14 cellular contexts compared by ENCODE assay signal in genomic region chr3:182644800-182645433, GRCh38.
DNase-seq lines count a peak whose midpoint lies in the region; ATAC-seq, FAIRE-seq and TF ChIP-seq lines count a peak whose summit lies in the region.
"Had no signal": no experiment of that assay in that cellular context is flagged by ENCODE, and none has a peak within 500 bp of the region (broad histone marks: within the 10 kb centered on the region; RNA-seq: fewer than 3 reads in every experiment).

No MANE protein-coding gene starts in this region.

- in situ Hi-C loops in mammary epithelial cell (cut with MboI; ENCODE audit: low sequenced_read_pairs in 2 of 2), result no loop called here

- BruUV-seq in mammary epithelial cell (replicated peaks; lab: Mats Ljungman, UMichigan) (no TSS peak), MCF 10A (replicated peaks; lab: Mats Ljungman, UMichigan) (no TSS peak)

- H3K27me3 ChIP-seq in mammary epithelial cell (ENCODE audit: insufficient read depth, low read length) (no peaks in the 10 kb centered on the region), esophagus (ENCODE audit: control insufficient read depth in 1 of 2, insufficient read depth in 2 of 2, low read length in 2 of 2) (no peaks in the 10 kb centered on the region), small intestine (ENCODE audit: control insufficient read depth in 2 of 2, insufficient read depth in 2 of 2, low read length in 2 of 2) (peaks cover 0 to 3% of the 10 kb centered on the region in 2 donors)
- H3K27me3 ChIP-seq: SJSA1 had no signal

- no peak overlapping the region for H3K9ac ChIP-seq in mammary epithelial cell (ENCODE audit: insufficient read depth, low read length)

- H3K27ac Mint-ChIP-seq in MCF 10A (ENCODE audit: low read depth, unreplicated experiment), result no peak overlapping the region
- no peak overlapping the region for H3K27ac Mint-ChIP-seq in stimulated activated naive B cell treated with anti-CD40 and anti-IgM and Interleukin-4, amounts not matched to agents 10 μg/mL and 1 μg/mL and 100 μg/mL, for 72 hours
- H3K27ac Mint-ChIP-seq: B cell had no signal

- peak overlapping the region; percentile 15 for H3K27ac ChIP-seq in mammary epithelial cell (ENCODE audit: insufficient read depth, low read depth, low read length)
- H3K27ac ChIP-seq in esophagus (ENCODE audit: low read depth in 2 of 2, low read length in 1 of 2), result peak overlapping the region; percentile 81 to 91
- H3K27ac ChIP-seq in small intestine (ENCODE audit: low read depth in 1 of 2, low read length in 1 of 2), result no peak overlapping the region
- H3K27ac ChIP-seq: SJSA1 had no signal

- no peaks in the 10 kb centered on the region for H3K36me3 Mint-ChIP-seq in MCF 10A (ENCODE audit: insufficient read depth, unreplicated experiment)
- no peaks in the 10 kb centered on the region for H3K36me3 Mint-ChIP-seq in stimulated activated naive B cell treated with anti-CD40 and anti-IgM and Interleukin-4, amounts not matched to agents 10 μg/mL and 1 μg/mL and 100 μg/mL, for 72 hours

- POLR2A ChIA-PET in MCF 10A (lab: Yijun Ruan, JAX), result interaction anchor here (0.6 to 1.3 kb wide), 3 partner anchors 12 to 162 kb away, joined by 3 to 6 read pairs (median 4); no protein-coding TSS in a partner anchor

- H3K4me1 Mint-ChIP-seq in MCF 10A (ENCODE audit: insufficient read depth, unreplicated experiment), result peaks cover 5% of the 10 kb centered on the region
- no peaks in the 10 kb centered on the region for H3K4me1 Mint-ChIP-seq in stimulated activated naive B cell treated with anti-CD40 and anti-IgM and Interleukin-4, amounts not matched to agents 10 μg/mL and 1 μg/mL and 100 μg/mL, for 72 hours
- H3K4me1 Mint-ChIP-seq: B cell had no signal

- H3K4me1 ChIP-seq in mammary epithelial cell (ENCODE audit: insufficient read depth, low read length) (peaks cover 14% of the 10 kb centered on the region), esophagus (ENCODE audit: control insufficient read depth in 2 of 2, insufficient read depth in 2 of 2, low read length in 1 of 2) (peaks cover 2 to 6% of the 10 kb centered on the region in 2 donors), small intestine (ENCODE audit: control insufficient read depth in 2 of 2, insufficient read depth in 1 of 2, low read depth in 1 of 2, low read length in 1 of 2) (no peaks in the 10 kb centered on the region)
- H3K4me1 ChIP-seq: SJSA1 had no signal

- intact Hi-C loops in mammary epithelial cell (cut with micrococcal nuclease) (no loop called here), MCF 10A (cut with micrococcal nuclease) (no loop called here)

- no peak for TF ChIP-seq CTCF in mammary epithelial cell (conservative IDR thresholded peaks at IDR 0.05 in 1 of 2, IDR thresholded peaks at IDR 0.05 in 1 of 2; ENCODE audit: extremely low read depth in 1 of 2, insufficient read depth in 1 of 2, low read depth in 1 of 2, low read length in 2 of 2)
- TF ChIP-seq CTCF in MCF 10A (IDR thresholded peaks at IDR 0.05; ENCODE audit: unreplicated experiment), result no peak

- dilution Hi-C loops in mammary epithelial cell (cut with HindIII; ENCODE audit: low sequenced_read_pairs), result no loop called here

- H3K9me3 Mint-ChIP-seq in MCF 10A (ENCODE audit: unreplicated experiment), result peaks cover 8% of the 10 kb centered on the region
- H3K9me3 Mint-ChIP-seq in stimulated activated naive B cell treated with anti-CD40 and anti-IgM and Interleukin-4, amounts not matched to agents 10 μg/mL and 1 μg/mL and 100 μg/mL, for 72 hours, result peaks cover 3 to 4% of the 10 kb centered on the region in 2 donors

- no peak overlapping the region for H3K4me3 Mint-ChIP-seq in MCF 10A (ENCODE audit: unreplicated experiment)
- no peak overlapping the region for H3K4me3 Mint-ChIP-seq in stimulated activated naive B cell treated with anti-CD40 and anti-IgM and Interleukin-4, amounts not matched to agents 10 μg/mL and 1 μg/mL and 100 μg/mL, for 72 hours
- H3K4me3 Mint-ChIP-seq: activated T-cell treated with anti-CD3 and anti-CD28 coated beads, Interleukin-2, amount 50 U/mL, for 4 hours; B cell had no signal

- peak overlapping the region; percentile 87 for H2AFZ ChIP-seq in mammary epithelial cell (ENCODE audit: low read depth, low read length)

- CTCF ChIA-PET in mammary epithelial cell (lab: Charles Lee; ENCODE audit: low non-redundant PET) (interaction anchor here (0.5 kb wide), 1 partner anchor 945 kb away, joined by 3 read pairs; no protein-coding TSS in a partner anchor), MCF 10A (lab: Yijun Ruan, JAX) (interaction anchor here (0.5 kb wide), 1 partner anchor 398 kb away, joined by 3 read pairs; no protein-coding TSS in a partner anchor)

- no peaks in the 10 kb centered on the region for H3K27me3 Mint-ChIP-seq in MCF 10A (ENCODE audit: insufficient read depth, unreplicated experiment)
- peaks cover 7 to 29% of the 10 kb centered on the region in 2 donors for H3K27me3 Mint-ChIP-seq in stimulated activated naive B cell treated with anti-CD40 and anti-IgM and Interleukin-4, amounts not matched to agents 10 μg/mL and 1 μg/mL and 100 μg/mL, for 72 hours

- FAIRE-seq in small intestine (lab: Jason Lieb, UNC), result no peak
- FAIRE-seq: kidney had no signal

- H3K9me3 ChIP-seq in mammary epithelial cell (replicated peaks; ENCODE audit: insufficient read depth, low read length), result peaks cover 7% of the 10 kb centered on the region
- no peaks in the 10 kb centered on the region for H3K9me3 ChIP-seq in esophagus (ENCODE audit: control insufficient read depth in 2 of 2, insufficient read depth in 1 of 2, low read depth in 1 of 2, low read length in 1 of 2)
- no peaks in the 10 kb centered on the region for H3K9me3 ChIP-seq in small intestine (ENCODE audit: control insufficient read depth, low read depth)

- peak; percentile 46 for ATAC-seq in HG03280 (IDR thresholded peaks at IDR 0.05; ENCODE audit: unreplicated experiment)
- ATAC-seq in stimulated activated naive B cell treated with anti-CD40 and anti-IgM and Interleukin-4, amounts not matched to agents 10 μg/mL and 1 μg/mL and 100 μg/mL, for 72 hours (replicated peaks), result peak; percentile 41 to 43

- peak; percentile 85 for DNase-seq in mammary epithelial cell
- DNase-seq in MCF 10A (ENCODE audit: unreplicated experiment), result no peak
- no peak for DNase-seq in stimulated activated naive B cell treated with anti-CD40 and anti-IgM and Interleukin-4, amounts not matched to agents 10 μg/mL and 1 μg/mL and 100 μg/mL, for 72 hours
- DNase-seq in small intestine, result no peak
- no peak for DNase-seq in NCI-H226
- DNase-seq in HuH-7 (ENCODE audit: low spot score), result no peak
- DNase-seq: activated T-cell treated with anti-CD3 and anti-CD28 coated beads, Interleukin-2, amount 50 U/mL, for 4 hours; kidney; NCI-H2081 treated with DMSO at 0.1 percent for 48 hours; substantia nigra had no signal

- peak overlapping the region; percentile 29 for H3K4me2 ChIP-seq in mammary epithelial cell (ENCODE audit: insufficient read depth, low read depth, low read length)

- no peak overlapping the region for H3K4me3 ChIP-seq in mammary epithelial cell (replicated peaks in 1 of 3; ENCODE audit: insufficient read depth in 1 of 3, low read depth in 2 of 3, low read length in 3 of 3)
- H3K4me3 ChIP-seq in esophagus (ENCODE audit: low read depth in 1 of 2, low read length in 2 of 2), result no peak overlapping the region
- H3K4me3 ChIP-seq in small intestine (ENCODE audit: low read depth in 1 of 2, low read length in 2 of 2), result no peak overlapping the region
- H3K4me3 ChIP-seq: SJSA1 had no signal

- H3K36me3 ChIP-seq in mammary epithelial cell (ENCODE audit: insufficient read depth, low read length), result no peaks in the 10 kb centered on the region
- H3K36me3 ChIP-seq in esophagus (ENCODE audit: control insufficient read depth in 2 of 2, insufficient read depth in 2 of 2, low read length in 1 of 2), result no peaks in the 10 kb centered on the region
- H3K36me3 ChIP-seq in small intestine (ENCODE audit: control insufficient read depth in 2 of 2, insufficient read depth in 2 of 2, low read length in 2 of 2), result no peaks in the 10 kb centered on the region
- H3K36me3 ChIP-seq: SJSA1 had no signal

- H4K20me1 ChIP-seq in mammary epithelial cell (ENCODE audit: insufficient read depth, low read length), result no peaks in the 10 kb centered on the region

- H3K79me2 ChIP-seq in mammary epithelial cell (ENCODE audit: insufficient read depth, low read length), result no peaks in the 10 kb centered on the region

- 44% methylated on average over 5 of the region's 5 CpGs for WGBS in mammary epithelial cell (ENCODE audit: low coverage, missing lambda C conversion rate)
- WGBS in esophagus, 2 donors, result 49 to 61% methylated on average over 5 of the region's 5 CpGs
- 76 to 90% (median 89%) methylated on average over 5 of the region's 5 CpGs for WGBS in small intestine, 3 donors

Comparison
In these comparisons a context has a peak if more than half of its experiments do, and no peak if none do; other contexts are left out.
1. H3K27ac ChIP-seq: peak in mammary epithelial cell (single experiment) and esophagus (2 of 2); none in small intestine (0 of 2).